In the genomic region with DNA sequence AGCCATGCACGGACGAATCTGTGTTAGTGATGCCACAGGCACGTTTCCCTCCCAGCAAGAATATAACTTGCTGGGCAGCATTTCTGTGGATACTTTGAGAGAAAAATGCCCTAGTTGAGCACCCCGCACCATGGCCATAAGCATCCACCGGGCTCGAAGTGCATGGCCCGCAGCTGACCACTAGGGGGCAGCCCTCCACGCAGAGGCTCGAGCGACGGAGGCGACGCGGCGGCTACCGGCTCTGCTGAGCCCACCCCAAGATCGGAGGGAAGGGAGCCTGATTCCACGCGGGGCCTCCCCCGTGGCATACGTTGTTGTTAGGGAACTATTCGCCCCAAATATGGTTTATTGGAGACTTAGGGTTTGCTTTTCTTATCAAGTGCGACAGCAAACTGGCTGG, we compare ENCODE assay signal across 10 cellular contexts. TPM values are rescaled to one million over a fixed set of nuclear protein-coding genes. Genes with fewer than 3 reads are reported as not detected.
DNase-seq lines count a peak whose midpoint lies in the region; ATAC-seq and TF ChIP-seq lines count a peak whose summit lies in the region.
"Not testable (repeated sequence)": the region's sequence is repeated elsewhere in the genome, so short reads cannot be mapped to it uniquely, and the experiment has no call there.
"Had no signal": no experiment of that assay in that cellular context is flagged by ENCODE, and none has a peak within 500 bp of the region (broad histone marks: within the 10 kb centered on the region; RNA-seq: fewer than 3 reads in every experiment).

No MANE protein-coding gene starts in this region.

- not testable (repeated sequence) for H2AK9ac ChIP-seq in IMR-90 (replicated peaks; ENCODE audit: low read depth, low read length, poor library complexity)

- not testable (repeated sequence) for H4K91ac ChIP-seq in IMR-90 (ENCODE audit: insufficient read depth, low read depth, low read length)

- H4K8ac ChIP-seq in IMR-90 (ENCODE audit: low read depth in 2 of 2, low read length in 2 of 2) = not testable (repeated sequence)

- H3K27me3 ChIP-seq in Caco-2 (replicated peaks; ENCODE audit: control insufficient read depth, insufficient read depth, low read length); IMR-90 (ENCODE audit: control insufficient read depth, insufficient read depth, low read length); heart right ventricle: not testable (repeated sequence)

- H2BK15ac ChIP-seq in IMR-90 (ENCODE audit: low read depth, low read length) = not testable (repeated sequence)

- not testable (repeated sequence) for H3K9ac ChIP-seq in IMR-90 (ENCODE audit: low read depth, low read length)

- H3K4me1 ChIP-seq in Caco-2; IMR-90 (ENCODE audit: control insufficient read depth, insufficient read depth, low read length); heart right ventricle: not testable (repeated sequence)

- not testable (repeated sequence) for H2AK5ac ChIP-seq in IMR-90 (ENCODE audit: low read depth, low read length)

- H3K23ac ChIP-seq in IMR-90 (ENCODE audit: low read depth, low read length) = not testable (repeated sequence)

- not testable (repeated sequence) for H2BK120ac ChIP-seq in IMR-90 (ENCODE audit: low read depth, low read length)

- not testable (repeated sequence) for H2AFZ ChIP-seq in IMR-90 (replicated peaks; ENCODE audit: low read length, poor library complexity)

- H3K4me3 Mint-ChIP-seq in Caco-2 (ENCODE audit: unreplicated experiment); activated naive CD4-positive, alpha-beta T cell treated with anti-CD3 and anti-CD28 coated beads, Interleukin-2, amount 10 ng/mL, durations not matched to agents 7 days and 5 days: not testable (repeated sequence)

- dilution Hi-C loops in IMR-90 (cut with HindIII; ENCODE audit: low sequenced_read_pairs, unreplicated experiment) = not testable (repeated sequence)

- peak in 1 of 2 experiments; percentile 12 for TF ChIP-seq CTCF in Caco-2 (IDR thresholded peaks at IDR 0.05; ENCODE audit: insufficient read depth in 1 of 2, low read depth in 1 of 2, low read length in 1 of 2, severe bottlenecking in 1 of 2, unreplicated experiment in 1 of 2)
- not testable (repeated sequence) for TF ChIP-seq CTCF in IMR-90 (conservative IDR thresholded peaks at IDR 0.05; ENCODE audit: low read depth, low read length)
- peak in 2 of 9 donors; percentile 13 to 38 for TF ChIP-seq CTCF in heart right ventricle (IDR thresholded peaks at IDR 0.05)

- H3K4me1 Mint-ChIP-seq in Caco-2 (ENCODE audit: low read depth, unreplicated experiment); activated naive CD4-positive, alpha-beta T cell treated with anti-CD3 and anti-CD28 coated beads, Interleukin-2, amount 10 ng/mL, durations not matched to agents 7 days and 5 days: not testable (repeated sequence)

- H4K5ac ChIP-seq in IMR-90 (ENCODE audit: low read depth, low read length) = not testable (repeated sequence)

- not testable (repeated sequence) for H2BK5ac ChIP-seq in IMR-90 (ENCODE audit: low read depth, low read length, poor library complexity, severe bottlenecking)

- intact Hi-C loops in Caco-2 (cut with micrococcal nuclease; ENCODE audit: unreplicated experiment); IMR-90 (cut with micrococcal nuclease); heart right ventricle (cut with DNase I); sciatic nerve (cut with DNase I): not testable (repeated sequence)

- H3K36me3 ChIP-seq in Caco-2 (ENCODE audit: control insufficient read depth, insufficient read depth, low read length); IMR-90 (ENCODE audit: control insufficient read depth, insufficient read depth, low read length); heart right ventricle: not testable (repeated sequence)

- TF ChIP-seq RAD21 in IMR-90 (IDR thresholded peaks at IDR 0.05; ENCODE audit: low read length) = not testable (repeated sequence)

- POLR2A ChIA-PET in Caco-2 (lab: Charles Lee); IMR-90 (lab: Charles Lee; ENCODE audit: unreplicated experiment): not testable (repeated sequence)

- H3K9me3 ChIP-seq in Caco-2; IMR-90 (ENCODE audit: control insufficient read depth, insufficient read depth, low read length); heart right ventricle: not testable (repeated sequence)

- WGBS in IMR-90 (ENCODE audit: extremely low coverage in 2 of 2, insufficient read length in 1 of 2), 2 experiments = no CpG with 5 or more reads among the region's 23 CpGs
- no CpG with 5 or more reads among the region's 23 CpGs for WGBS in heart right ventricle, 2 donors

- H3K4me2 ChIP-seq in IMR-90 (ENCODE audit: low read depth, low read length) = not testable (repeated sequence)

- in situ Hi-C loops in IMR-90 (cut with MboI; ENCODE audit: low sequenced_read_pairs) = not testable (repeated sequence)

- H3K9me3 Mint-ChIP-seq in Caco-2 (ENCODE audit: unreplicated experiment); activated naive CD4-positive, alpha-beta T cell treated with anti-CD3 and anti-CD28 coated beads, Interleukin-2, amount 10 ng/mL, durations not matched to agents 7 days and 5 days: not testable (repeated sequence)

- H3K4ac ChIP-seq in IMR-90 (ENCODE audit: low read depth, low read length) = not testable (repeated sequence)

- not testable (repeated sequence) for H3K9me1 ChIP-seq in IMR-90 (ENCODE audit: insufficient read depth, low read length)

- not testable (repeated sequence) for H4K20me1 ChIP-seq in IMR-90 (ENCODE audit: insufficient read depth, low read length)

- H3K27ac Mint-ChIP-seq in Caco-2 (ENCODE audit: unreplicated experiment); activated naive CD4-positive, alpha-beta T cell treated with anti-CD3 and anti-CD28 coated beads, Interleukin-2, amount 10 ng/mL, durations not matched to agents 7 days and 5 days: not testable (repeated sequence)

- H3K14ac ChIP-seq in IMR-90 (replicated peaks; ENCODE audit: low read depth, low read length) = not testable (repeated sequence)

- not testable (repeated sequence) for BruUV-seq in Caco-2 (replicated peaks; lab: Mats Ljungman, UMichigan); IMR-90 (replicated peaks; lab: Mats Ljungman, UMichigan)

- H3K36me3 Mint-ChIP-seq in Caco-2 (ENCODE audit: insufficient read depth, unreplicated experiment); activated naive CD4-positive, alpha-beta T cell treated with anti-CD3 and anti-CD28 coated beads, Interleukin-2, amount 10 ng/mL, durations not matched to agents 7 days and 5 days: not testable (repeated sequence)

- not testable (repeated sequence) for H3K18ac ChIP-seq in IMR-90 (ENCODE audit: low read depth, low read length)

- not testable (repeated sequence) for H3K79me1 ChIP-seq in IMR-90 (ENCODE audit: low read depth in 1 of 2, low read length in 2 of 2)

- H3K27me3 Mint-ChIP-seq in Caco-2 (ENCODE audit: insufficient read depth, unreplicated experiment); activated naive CD4-positive, alpha-beta T cell treated with anti-CD3 and anti-CD28 coated beads, Interleukin-2, amount 10 ng/mL, durations not matched to agents 7 days and 5 days: not testable (repeated sequence)

- not testable (repeated sequence) for H2BK20ac ChIP-seq in IMR-90 (ENCODE audit: low read depth, low read length)

- ATAC-seq in GM19023 (IDR thresholded peaks at IDR 0.05; ENCODE audit: unreplicated experiment) = peak; percentile 23
- ATAC-seq in GM21619 (IDR thresholded peaks at IDR 0.05; ENCODE audit: unreplicated experiment) = peak; percentile 22
- ATAC-seq in HG02981 (IDR thresholded peaks at IDR 0.05; ENCODE audit: unreplicated experiment) = peak; percentile 15
- ATAC-seq in IMR-90 (ENCODE audit: low read depth) = peak; percentile 47
- peak; percentile 60 to 84 (median 72) for ATAC-seq in heart right ventricle
- peak; percentile 79 for ATAC-seq in sciatic nerve

- DNase-seq in Caco-2 (peak; percentile 43 to 70), sciatic nerve (ENCODE audit: low spot score) (peak; percentile 84)
- not testable (repeated sequence) for DNase-seq in IMR-90, heart right ventricle
- DNase-seq in activated naive CD4-positive, alpha-beta T cell treated with anti-CD3 and anti-CD28 coated beads, Interleukin-2, amount 10 ng/mL, durations not matched to agents 7 days and 5 days = peak; percentile 79

- not testable (repeated sequence) for H3K27ac ChIP-seq in IMR-90 (ENCODE audit: insufficient read depth, low read length); heart right ventricle

- CTCF ChIA-PET in Caco-2 (lab: Charles Lee); IMR-90 (lab: Yijun Ruan, JAX); activated naive CD4-positive, alpha-beta T cell treated with anti-CD3 and anti-CD28 coated beads, Interleukin-2, amount 10 ng/mL, durations not matched to agents 7 days and 5 days (lab: Charles Lee): not testable (repeated sequence)

- H3K56ac ChIP-seq in IMR-90 (ENCODE audit: extremely low read depth, insufficient read depth, low read length) = not testable (repeated sequence)

- not testable (repeated sequence) for H3K4me3 ChIP-seq in Caco-2 (ENCODE audit: low read depth, low read length); IMR-90 (ENCODE audit: insufficient read depth, low read depth, low read length); heart right ventricle

- not testable (repeated sequence) for TF ChIP-seq POLR2A in IMR-90 (IDR thresholded peaks at IDR 0.05; ENCODE audit: low read depth, low read length)

RNA-seq across cellular contexts. Expression of a gene that starts 0.7 kb away (rescaled TPM):
- total RNA-seq in Caco-2 (2022) = 0.05 TPM in 1 of 2 replicates, not detected in the other
- 3.3 and 3.4 TPM in 2 replicates for total RNA-seq in IMR-90 (2012; rRNA removed)
- polyA plus RNA-seq in IMR-90 (2012; rRNA removed) = 2.8 and 3.0 TPM in 2 replicates
- 2.5 TPM in 2 replicates for polyA plus RNA-seq in IMR-90 (2012; cell fraction: cytosol; rRNA removed)
- 6.3 and 7.7 TPM in 2 replicates for polyA plus RNA-seq in IMR-90 (2012; cell fraction: nucleus; rRNA removed; ENCODE audit: low replicate concordance)
- total RNA-seq in heart right ventricle = 1 to 10 TPM in 1 of 10 donors, under 1 TPM in 9; 0.08 to 2.7 (median 0.35) TPM
- under 1 TPM; 0.25 to 0.44 TPM for polyA plus RNA-seq in heart right ventricle
- total RNA-seq in sciatic nerve = 2.5 TPM

RNA-seq across cellular contexts. Expression of a gene that starts 48.5 kb away (rescaled TPM):
- total RNA-seq in Caco-2 (2022) (not detected in 2 replicates), IMR-90 (2012; rRNA removed) (under 0.01 TPM in 1 of 2 replicates, not detected in the other), heart right ventricle (under 1 TPM in 2 of 10 donors, not detected in 8; 0.13 TPM), sciatic nerve (not detected)
- polyA plus RNA-seq in IMR-90 (2012; rRNA removed) (not detected in 2 replicates), heart right ventricle (under 1 TPM in 1 of 2 donors, not detected in 1; 0.01 TPM)
- polyA plus RNA-seq in IMR-90 (2012; cell fraction: cytosol; rRNA removed) = not detected in 2 replicates
- 0.07 TPM in 1 of 2 replicates, not detected in the other for polyA plus RNA-seq in IMR-90 (2012; cell fraction: nucleus; rRNA removed; ENCODE audit: low replicate concordance)
- total RNA-seq: NCI-H460, osteocyte had no signal

Comparison
In these comparisons a context has a peak if more than half of its experiments do, and no peak if none do; other contexts are left out.
1. ATAC-seq: peak in every context shown above with its lines; median percentile 79 in sciatic nerve; 72 in heart right ventricle; 47 in IMR-90; 23 in GM19023; 22 in GM21619; 15 in HG02981.